8 cellular contexts compared by ENCODE assay signal in the genomic region with DNA sequence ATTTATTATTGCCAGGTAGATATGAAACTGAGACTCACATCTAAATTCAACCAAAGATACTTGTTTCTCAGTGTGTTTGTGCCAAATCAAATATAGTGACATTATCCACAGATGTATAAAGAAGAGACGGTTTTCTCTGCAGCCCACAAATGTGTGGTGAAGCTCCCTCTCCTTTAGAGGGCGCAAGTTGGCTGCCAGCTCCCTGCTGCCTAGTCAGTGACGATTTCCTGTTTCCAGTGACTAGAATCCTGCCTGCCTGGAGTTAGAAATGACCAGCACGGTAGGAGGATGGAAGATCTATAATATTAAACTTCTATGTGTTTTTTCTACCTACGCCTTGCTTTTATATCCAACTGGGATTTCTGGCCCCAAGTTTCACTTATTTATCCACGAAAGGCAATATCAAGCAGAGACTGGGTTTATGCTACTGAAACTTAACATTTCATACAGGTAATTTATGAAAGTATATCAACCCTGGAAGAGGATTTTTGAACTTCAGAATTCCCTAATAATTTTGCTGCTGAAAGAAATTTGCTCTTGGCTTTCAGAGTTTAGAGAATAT.
DNase-seq lines count a peak whose midpoint lies in the region; ATAC-seq and TF ChIP-seq lines count a peak whose summit lies in the region.

No MANE protein-coding gene starts in this region.

- no peaks in the 10 kb centered on the region for H3K27me3 Mint-ChIP-seq in MCF 10A (ENCODE audit: insufficient read depth, unreplicated experiment)
- no peaks in the 10 kb centered on the region for H3K27me3 Mint-ChIP-seq in stimulated activated naive B cell treated with anti-CD40 and anti-IgM and Interleukin-4, amounts not matched to agents 10 μg/mL and 1 μg/mL and 100 μg/mL, for 72 hours

- DNase-seq in GM12865 (ENCODE audit: low read depth) (peak; percentile 64), NCI-H526 (lab: John Stamatoyannopoulos, UW) (peak; percentile 37 to 73), MCF 10A (ENCODE audit: unreplicated experiment) (peak; percentile 77), NCI-H128 (lab: John Stamatoyannopoulos, UW; ENCODE audit: unreplicated experiment) (no peak)
- no peak for DNase-seq in stimulated activated naive B cell treated with anti-CD40 and anti-IgM and Interleukin-4, amounts not matched to agents 10 μg/mL and 1 μg/mL and 100 μg/mL, for 72 hours
- DNase-seq in activated CD4-positive, alpha-beta T cell treated with anti-CD3 and anti-CD28 coated beads for 4 hours: no peak
- no peak for DNase-seq in activated CD4-positive, alpha-beta T cell treated with anti-CD3 and anti-CD28 coated beads, Interleukin-2, amount 50 U/mL, for 4 hours

- no TSS peak for BruUV-seq in MCF 10A (replicated peaks; lab: Mats Ljungman, UMichigan)

- H3K4me1 Mint-ChIP-seq in MCF 10A (ENCODE audit: insufficient read depth, unreplicated experiment): no peaks in the 10 kb centered on the region
- H3K4me1 Mint-ChIP-seq in stimulated activated naive B cell treated with anti-CD40 and anti-IgM and Interleukin-4, amounts not matched to agents 10 μg/mL and 1 μg/mL and 100 μg/mL, for 72 hours: no peaks in the 10 kb centered on the region

- H3K27ac Mint-ChIP-seq in MCF 10A (ENCODE audit: low read depth, unreplicated experiment): no peak overlapping the region
- H3K27ac Mint-ChIP-seq in stimulated activated naive B cell treated with anti-CD40 and anti-IgM and Interleukin-4, amounts not matched to agents 10 μg/mL and 1 μg/mL and 100 μg/mL, for 72 hours: no peak overlapping the region

- ATAC-seq in HG02759 (IDR thresholded peaks at IDR 0.05; ENCODE audit: unreplicated experiment): peak; percentile 70
- ATAC-seq in stimulated activated naive B cell treated with anti-CD40 and anti-IgM and Interleukin-4, amounts not matched to agents 10 μg/mL and 1 μg/mL and 100 μg/mL, for 72 hours (replicated peaks): peak; percentile 44 to 52

- peak overlapping the region; percentile 19 for H3K4me3 ChIP-seq in GM12865 (ENCODE audit: low read depth, low read length)

- peak overlapping the region; percentile 19 for H3K4me3 Mint-ChIP-seq in MCF 10A (ENCODE audit: unreplicated experiment)
- H3K4me3 Mint-ChIP-seq in stimulated activated naive B cell treated with anti-CD40 and anti-IgM and Interleukin-4, amounts not matched to agents 10 μg/mL and 1 μg/mL and 100 μg/mL, for 72 hours: no peak overlapping the region

- CTCF ChIA-PET in MCF 10A (lab: Yijun Ruan, JAX): interaction anchor here (0.5 to 5.0 kb wide), 16 partner anchors 9 to 583 kb away, joined by 3 to 38 read pairs (median 3); no protein-coding TSS in a partner anchor

- no peaks in the 10 kb centered on the region for H3K36me3 Mint-ChIP-seq in MCF 10A (ENCODE audit: insufficient read depth, unreplicated experiment)
- no peaks in the 10 kb centered on the region for H3K36me3 Mint-ChIP-seq in stimulated activated naive B cell treated with anti-CD40 and anti-IgM and Interleukin-4, amounts not matched to agents 10 μg/mL and 1 μg/mL and 100 μg/mL, for 72 hours

- intact Hi-C loops in MCF 10A (cut with micrococcal nuclease): loop anchor here (1.0 kb wide), 2 partner anchors 192 to 215 kb away; no protein-coding TSS in a partner anchor

- no peaks in the 10 kb centered on the region for H3K9me3 Mint-ChIP-seq in MCF 10A (ENCODE audit: unreplicated experiment)
- H3K9me3 Mint-ChIP-seq in stimulated activated naive B cell treated with anti-CD40 and anti-IgM and Interleukin-4, amounts not matched to agents 10 μg/mL and 1 μg/mL and 100 μg/mL, for 72 hours: no peaks in the 10 kb centered on the region

- peak; percentile 68 for TF ChIP-seq CTCF in GM12865 (IDR thresholded peaks at IDR 0.05; ENCODE audit: insufficient read depth, low read depth, low read length, missing control alignments)
- peak; percentile 69 for TF ChIP-seq CTCF in MCF 10A (IDR thresholded peaks at IDR 0.05; ENCODE audit: unreplicated experiment)

- POLR2A ChIA-PET in MCF 10A (lab: Yijun Ruan, JAX): interaction anchor here (1.6 kb wide), 1 partner anchor 41 kb away, joined by 3 read pairs; no protein-coding TSS in a partner anchor

Comparison
In these comparisons a context has a peak if more than half of its experiments do, and no peak if none do; other contexts are left out.
1. DNase-seq: peak in GM12865 (single experiment), NCI-H526 (2 of 2) and MCF 10A (single experiment); none in stimulated activated naive B cell treated with anti-CD40 and anti-IgM and Interleukin-4, amounts not matched to agents 10 μg/mL and 1 μg/mL and 100 μg/mL, for 72 hours (single experiment), NCI-H128 (single experiment), activated CD4-positive, alpha-beta T cell treated with anti-CD3 and anti-CD28 coated beads for 4 hours (0 of 2) and activated CD4-positive, alpha-beta T cell treated with anti-CD3 and anti-CD28 coated beads, Interleukin-2, amount 50 U/mL, for 4 hours (0 of 2).